ENCODE assay signal across 8 cellular contexts in the genomic region with DNA sequence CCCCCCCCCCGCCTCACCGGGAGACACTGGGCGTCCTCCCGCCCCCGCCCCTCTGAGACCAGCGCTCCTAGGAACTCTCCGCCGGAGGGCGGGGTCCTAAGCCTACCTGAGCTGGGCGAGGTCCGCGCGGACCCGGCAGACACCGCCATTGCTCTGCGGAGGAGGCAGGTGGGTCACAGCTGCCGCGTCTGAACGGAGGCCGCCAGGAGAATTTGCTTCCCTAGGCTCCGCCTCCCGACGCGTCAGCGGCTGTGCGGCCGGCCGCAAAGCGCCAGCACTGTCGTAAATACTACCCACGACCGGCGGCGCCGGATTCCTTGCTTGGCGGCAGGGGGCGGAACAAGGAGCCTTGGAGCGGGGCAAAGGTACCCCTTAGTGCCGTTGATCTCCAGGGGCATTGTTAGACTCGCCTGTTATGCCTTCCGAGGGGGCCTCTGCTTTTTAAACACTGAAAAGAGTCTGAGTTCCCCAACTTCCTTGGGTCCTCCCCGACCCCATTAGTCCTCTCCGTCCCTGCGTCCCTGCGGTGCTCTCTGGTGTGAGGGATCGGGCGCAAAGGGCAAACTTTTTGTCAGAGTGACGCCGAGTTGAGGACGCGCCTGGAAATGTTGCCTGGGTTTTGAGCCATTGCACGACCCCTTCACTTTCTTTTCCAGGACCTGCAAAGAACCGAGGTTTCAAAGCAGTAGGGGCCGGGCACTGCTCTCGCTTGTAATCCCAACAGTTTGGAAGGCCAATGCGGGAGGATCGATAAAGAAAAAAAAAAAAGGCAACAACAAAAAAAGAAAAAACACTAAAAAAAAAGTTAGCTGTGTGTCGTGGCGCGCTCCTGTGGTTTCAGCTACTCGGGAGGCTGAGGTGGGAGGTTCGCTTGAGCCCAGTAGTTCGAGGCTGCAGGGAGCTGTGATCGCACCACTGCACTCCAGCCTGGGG. TPM values are rescaled to one million over a fixed set of nuclear protein-coding genes. Genes with fewer than 3 reads are reported as not detected.
DNase-seq lines count a peak whose midpoint lies in the region; ATAC-seq, FAIRE-seq and TF ChIP-seq lines count a peak whose summit lies in the region.

A gene (minus strand): TSS at position 214 of the 933 bp plus-strand sequence. CDS start 65 bp downstream, at position 149.

- H3K4me1 ChIP-seq in small intestine (ENCODE audit: control insufficient read depth in 2 of 2, insufficient read depth in 1 of 2, low read depth in 1 of 2, low read length in 1 of 2), result no peaks in the 10 kb centered on the region

- in situ Hi-C loops in ACHN (cut with HindIII; ENCODE audit: low pct_ligation_motif_present, low pct_unique_long_range_greater_than_20kb, low sequenced_read_pairs), result no loop called here
- in situ Hi-C loops in T47D (cut with HindIII; ENCODE audit: low pct_unique_long_range_greater_than_20kb, low sequenced_read_pairs), result no loop called here

- H3K27ac ChIP-seq in VCaP (peak within 1 kb of the TSS; percentile 79), small intestine (ENCODE audit: low read depth in 1 of 2, low read length in 1 of 2) (peak within 1 kb of the TSS; percentile 17 to 89)

- FAIRE-seq in small intestine (lab: Jason Lieb, UNC), result no peak

- DNase-seq in ACHN (peak; percentile 97), NCI-H2227 (lab: John Stamatoyannopoulos, UW; ENCODE audit: unreplicated experiment) (peak; percentile 98), T47D (ENCODE audit: low read depth in 1 of 2, low spot score in 1 of 2) (peak; percentile 58 to 92), iPS-NIHi11 (ENCODE audit: low spot score) (peak; percentile 96), small intestine (peak; percentile 97)

- peaks cover 0 to 6% of the 10 kb centered on the region in 2 donors for H3K36me3 ChIP-seq in small intestine (ENCODE audit: control insufficient read depth in 2 of 2, insufficient read depth in 2 of 2, low read length in 2 of 2)

- ATAC-seq in GM18873 (IDR thresholded peaks at IDR 0.05; ENCODE audit: low FRiP score, unreplicated experiment), result peak; percentile 80
- ATAC-seq in HG03135 (IDR thresholded peaks at IDR 0.05; ENCODE audit: unreplicated experiment), result peak; percentile 86

- H3K4me3 ChIP-seq in small intestine (ENCODE audit: low read depth in 1 of 2, low read length in 2 of 2), result peak within 1 kb of the TSS; percentile 75 to 92

- H3K27me3 ChIP-seq in small intestine (ENCODE audit: control insufficient read depth in 2 of 2, insufficient read depth in 2 of 2, low read length in 2 of 2), result no peaks in the 10 kb centered on the region

- TF ChIP-seq CTCF in VCaP (conservative IDR thresholded peaks at IDR 0.05), result no peak

- WGBS in small intestine, 3 donors, result 2 to 3% (median 2%) methylated on average over 54 to 64 of the region's 64 CpGs

- H3K9me3 ChIP-seq in small intestine (ENCODE audit: control insufficient read depth, low read depth), result no peaks in the 10 kb centered on the region

RNA-seq across cellular contexts. Expression of the gene that starts here (rescaled TPM):
- polyA plus RNA-seq in small intestine, result 10 to 100 TPM in 1 of 3 donors, 1 to 10 TPM in 2; 9.2 to 23.5 (median 9.4) TPM

Comparison
In these comparisons a context has a peak if more than half of its experiments do, and no peak if none do; other contexts are left out.
1. Peak in every context shown above with its lines: DNase-seq, ATAC-seq, H3K4me3 ChIP-seq and H3K27ac ChIP-seq.